In genomic region chr16:89217388-89218191, GRCh38 we compare ENCODE assay signal across 8 cellular contexts. TPM values are rescaled to one million over a fixed set of nuclear protein-coding genes. Genes with fewer than 3 reads are reported as not detected.
DNase-seq lines count a peak whose midpoint lies in the region; TF ChIP-seq lines count a peak whose summit lies in the region.

Gene ZNF778 (plus strand): TSS chr16:89217703. CDS start chr16:89221128, 3,425 bp downstream.

- peak within 1 kb of the TSS; percentile 95 for H3K4me3 ChIP-seq in GM08714 (ENCODE audit: low read length)
- peak within 1 kb of the TSS; percentile 65 for H3K4me3 ChIP-seq in HEK293 (ENCODE audit: low read depth, low read length)
- H3K4me3 ChIP-seq in ascending aorta = peak within 1 kb of the TSS; percentile 75 to 83
- peak within 1 kb of the TSS; percentile 96 for H3K4me3 ChIP-seq in rectal smooth muscle tissue (ENCODE audit: low read length)
- peak within 1 kb of the TSS; percentile 66 to 71 for H3K4me3 ChIP-seq in vagina

- TF ChIP-seq CTCF in HEK293 (tag by site-specific recombination; IDR thresholded peaks at IDR 0.05) (0 out of 2 replicates have a peak, but pooled peaks have one; percentile 19), ascending aorta (IDR thresholded peaks at IDR 0.05) (peak in 1 of 3 experiments; percentile 5), vagina (IDR thresholded peaks at IDR 0.05) (peak in 1 of 3 experiments; percentile 12)

- no peaks in the 10 kb centered on the region for H3K9me3 ChIP-seq in HEK293 (ENCODE audit: control insufficient read depth, insufficient read depth, low read depth, low read length)
- no peaks in the 10 kb centered on the region for H3K9me3 ChIP-seq in ascending aorta
- H3K9me3 ChIP-seq in vagina = no peaks in the 10 kb centered on the region

- POLR2A ChIA-PET in HEK293 (lab: Yijun Ruan, JAX) = interaction anchor here (0.7 to 1.7 kb wide), 9 partner anchors 16 to 480 kb away, joined by 3 to 9 read pairs (median 5); partner anchors contain the start of gene CDH15

- intact Hi-C loops in ascending aorta (cut with DNase I) = loop anchor here (1.0 to 10.0 kb wide), 6 partner anchors 23 to 511 kb away; partner anchors contain the start of genes ACSF3, CTU2, GALNS and RNF166
- intact Hi-C loops in vagina (cut with DNase I) = loop anchor here (5.0 to 10.0 kb wide), 2 partner anchors 273 to 480 kb away; no protein-coding TSS in a partner anchor

- peaks cover 3% of the 10 kb centered on the region for H3K27me3 Mint-ChIP-seq in T-helper 2 cell treated with Interferon-gamma antibody and Interleukin-4, amounts not matched to agents 5 μg/mL and 100 μg/mL, for 36 hours (ENCODE audit: low read depth)

- peak within 1 kb of the TSS; percentile 97 for H3K9ac ChIP-seq in rectal smooth muscle tissue (ENCODE audit: low read length)

- H3K4me1 Mint-ChIP-seq in T-helper 2 cell treated with Interferon-gamma antibody and Interleukin-4, amounts not matched to agents 5 μg/mL and 100 μg/mL, for 36 hours (ENCODE audit: low read depth) = peaks cover 13% of the 10 kb centered on the region

- TF ChIP-seq POLR2A in vagina (IDR thresholded peaks at IDR 0.05) = peak in 1 of 2 donors; percentile 66

- H3K4me3 Mint-ChIP-seq in T-helper 2 cell treated with Interferon-gamma antibody and Interleukin-4, amounts not matched to agents 5 μg/mL and 100 μg/mL, for 36 hours = peak within 1 kb of the TSS; percentile 88

- H3K4me1 ChIP-seq in HEK293 (ENCODE audit: control insufficient read depth, insufficient read depth, low read length) (no peaks in the 10 kb centered on the region), ascending aorta (peaks cover 7 to 21% of the 10 kb centered on the region in 2 donors), rectal smooth muscle tissue (ENCODE audit: control insufficient read depth, insufficient read depth, low read length) (peaks cover 5% of the 10 kb centered on the region), vagina (peaks cover 35% of the 10 kb centered on the region)

- peaks cover 4% of the 10 kb centered on the region for H3K36me3 Mint-ChIP-seq in T-helper 2 cell treated with Interferon-gamma antibody and Interleukin-4, amounts not matched to agents 5 μg/mL and 100 μg/mL, for 36 hours (ENCODE audit: low read depth)

- H3K9me3 Mint-ChIP-seq in T-helper 2 cell treated with Interferon-gamma antibody and Interleukin-4, amounts not matched to agents 5 μg/mL and 100 μg/mL, for 36 hours = no peaks in the 10 kb centered on the region

- DNase-seq in NAMALWA (ENCODE audit: low spot score) = peak; percentile 90
- DNase-seq in T-helper 2 cell treated with Interferon-gamma antibody and Interleukin-4, amounts not matched to agents 5 μg/mL and 100 μg/mL, for 36 hours (ENCODE audit: low spot score) = peak; percentile 85
- peak; percentile 21 to 90 for DNase-seq in ascending aorta (ENCODE audit: low spot score in 2 of 2)
- peak; percentile 95 for DNase-seq in hepatic stellate cell (ENCODE audit: low spot score)
- no peak for DNase-seq in vagina (ENCODE audit: extremely low spot score in 2 of 2)

- CTCF ChIA-PET in HEK293 (lab: Yijun Ruan, JAX) = interaction anchor here (0.6 to 1.5 kb wide), 8 partner anchors 10 to 626 kb away, joined by 3 to 6 read pairs (median 4); no protein-coding TSS in a partner anchor

- H3K27ac Mint-ChIP-seq in T-helper 2 cell treated with Interferon-gamma antibody and Interleukin-4, amounts not matched to agents 5 μg/mL and 100 μg/mL, for 36 hours = peak within 1 kb of the TSS; percentile 90

- peak within 1 kb of the TSS; percentile 78 for H3K27ac ChIP-seq in HEK293 (ENCODE audit: extremely low read depth, low read depth, low read length)
- H3K27ac ChIP-seq in ascending aorta = peak within 1 kb of the TSS; percentile 91 to 96
- H3K27ac ChIP-seq in rectal smooth muscle tissue (ENCODE audit: low read depth, low read length) = peak within 1 kb of the TSS; percentile 98
- peak within 1 kb of the TSS; percentile 93 for H3K27ac ChIP-seq in vagina

- H3K36me3 ChIP-seq in HEK293 (ENCODE audit: control insufficient read depth in 2 of 2, insufficient read depth in 1 of 2, low read length in 2 of 2) (peaks cover 4 to 34% of the 10 kb centered on the region in 2 experiments; a peak in 2 of 3 replicates), ascending aorta (peaks cover 15 to 21% of the 10 kb centered on the region in 2 donors), rectal smooth muscle tissue (ENCODE audit: control insufficient read depth, insufficient read depth, low read length) (peaks cover 11% of the 10 kb centered on the region), vagina (peaks cover 0 to 21% of the 10 kb centered on the region in 2 donors)

- H3K27me3 ChIP-seq in ascending aorta (no peaks in the 10 kb centered on the region), rectal smooth muscle tissue (ENCODE audit: control insufficient read depth, insufficient read depth, low read length) (no peaks in the 10 kb centered on the region), vagina (no peaks in the 10 kb centered on the region)

TF ChIP-seq in HEK293, 187 proteins besides CTCF, POLR2A, EP300 and RAD21 (continues in another document):
- TF ChIP-seq ZNF19 (tag by site-specific recombination; IDR thresholded peaks at IDR 0.05; ENCODE audit: low read depth) (no peak), ZNF350 (tag by site-specific recombination; IDR thresholded peaks at IDR 0.05) (no peak), HOXC10 (CRISPR knock-in tag; IDR thresholded peaks at IDR 0.05) (no peak), REST (tag by site-specific recombination; IDR thresholded peaks at IDR 0.05) (no peak), ZSCAN23 (tag by site-specific recombination; IDR thresholded peaks at IDR 0.05) (no peak), ZNF501 (tag by site-specific recombination; IDR thresholded peaks at IDR 0.05) (peak; percentile 75), ZNF639 (tag by site-specific recombination; IDR thresholded peaks at IDR 0.05) (no peak)
- TF ChIP-seq, protein P1, sequence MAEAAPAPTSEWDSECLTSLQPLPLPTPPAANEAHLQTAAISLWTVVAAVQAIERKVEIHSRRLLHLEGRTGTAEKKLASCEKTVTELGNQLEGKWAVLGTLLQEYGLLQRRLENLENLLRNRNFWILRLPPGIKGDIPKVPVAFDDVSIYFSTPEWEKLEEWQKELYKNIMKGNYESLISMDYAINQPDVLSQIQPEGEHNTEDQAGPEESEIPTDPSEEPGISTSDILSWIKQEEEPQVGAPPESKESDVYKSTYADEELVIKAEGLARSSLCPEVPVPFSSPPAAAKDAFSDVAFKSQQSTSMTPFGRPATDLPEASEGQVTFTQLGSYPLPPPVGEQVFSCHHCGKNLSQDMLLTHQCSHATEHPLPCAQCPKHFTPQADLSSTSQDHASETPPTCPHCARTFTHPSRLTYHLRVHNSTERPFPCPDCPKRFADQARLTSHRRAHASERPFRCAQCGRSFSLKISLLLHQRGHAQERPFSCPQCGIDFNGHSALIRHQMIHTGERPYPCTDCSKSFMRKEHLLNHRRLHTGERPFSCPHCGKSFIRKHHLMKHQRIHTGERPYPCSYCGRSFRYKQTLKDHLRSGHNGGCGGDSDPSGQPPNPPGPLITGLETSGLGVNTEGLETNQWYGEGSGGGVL (tag by site-specific recombination; IDR thresholded peaks at IDR 0.05) = no peak

RNA-seq across cellular contexts. Expression of gene ZNF778, which starts in this region (rescaled TPM):
- total RNA-seq in ascending aorta (1.5 TPM), vagina (6.6 TPM)

Comparison
In these comparisons a context has a peak if more than half of its experiments do, and no peak if none do; other contexts are left out.
1. DNase-seq: peak in NAMALWA (single experiment), T-helper 2 cell treated with Interferon-gamma antibody and Interleukin-4, amounts not matched to agents 5 μg/mL and 100 μg/mL, for 36 hours (single experiment), ascending aorta (2 of 2) and hepatic stellate cell (single experiment); none in vagina (0 of 2).
2. Peak in every context shown above with its lines, with median percentiles within 50 percentile points of each other: H3K4me3 ChIP-seq and H3K27ac ChIP-seq.